Comparison of ENCODE assay signal across 25 cellular contexts in the genomic region with DNA sequence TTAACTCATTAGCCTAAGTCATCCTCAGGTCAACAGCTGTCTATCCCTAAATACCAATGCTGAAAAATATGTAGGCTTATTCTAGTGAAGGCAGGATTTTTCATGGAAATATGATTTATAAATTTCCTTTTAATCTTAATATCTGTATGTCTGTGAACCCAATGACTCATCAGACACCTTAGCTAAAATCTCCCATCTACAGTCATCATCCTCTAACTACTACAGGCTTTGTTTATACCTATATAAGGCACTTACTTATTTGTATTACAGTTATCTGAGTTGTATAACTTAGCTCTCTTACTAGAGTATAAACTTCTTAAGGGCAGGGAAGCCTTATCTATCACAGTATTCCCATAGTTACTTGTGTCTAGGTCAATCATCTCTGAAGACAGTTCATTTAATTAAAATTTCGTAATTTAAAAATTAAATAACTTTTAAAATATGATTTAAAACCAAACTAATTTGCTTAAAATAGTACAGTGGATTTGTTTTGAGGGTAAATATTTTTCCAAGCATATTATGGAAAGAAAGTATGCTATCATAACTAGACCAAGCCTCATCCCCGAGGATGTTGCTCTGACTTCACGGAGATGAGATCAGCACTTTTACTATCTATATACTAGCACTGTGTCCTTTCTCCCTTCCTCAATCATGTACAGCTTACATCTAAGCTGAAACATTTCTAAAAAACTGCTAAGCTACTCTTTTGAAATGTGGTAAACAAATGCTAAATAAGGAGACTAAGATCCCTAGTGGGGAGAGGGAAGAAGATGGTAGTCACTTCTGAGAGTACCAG. TPM values are rescaled to one million over a fixed set of nuclear protein-coding genes. Genes with fewer than 3 reads are reported as not detected.
DNase-seq lines count a peak whose midpoint lies in the region; ATAC-seq, FAIRE-seq and TF ChIP-seq lines count a peak whose summit lies in the region.
"Had no signal": no experiment of that assay in that cellular context is flagged by ENCODE, and none has a peak within 500 bp of the region (broad histone marks: within the 10 kb centered on the region; RNA-seq: fewer than 3 reads in every experiment).

No MANE protein-coding gene starts in this region.

- H3K4me3 Mint-ChIP-seq in activated CD4-positive, alpha-beta T cell treated with anti-CD3 and anti-CD28 coated beads for 36 hours, result no peak overlapping the region
- no peak overlapping the region for H3K4me3 Mint-ChIP-seq in activated naive CD8-positive, alpha-beta T cell treated with anti-CD3 and anti-CD28 coated beads for 36 hours
- H3K4me3 Mint-ChIP-seq: CD8-positive, alpha-beta T cell had no signal

- CTCF ChIA-PET in activated CD4-positive, alpha-beta T cell treated with anti-CD3 and anti-CD28 coated beads for 36 hours (lab: Charles Lee), result interaction anchor here (0.7 to 1.0 kb wide), 2 partner anchors 16 to 127 kb away, joined by 3 to 4 read pairs; no protein-coding TSS in a partner anchor

- H3K27ac Mint-ChIP-seq in activated CD4-positive, alpha-beta T cell treated with anti-CD3 and anti-CD28 coated beads for 36 hours, result no peak overlapping the region
- no peak overlapping the region for H3K27ac Mint-ChIP-seq in activated naive CD8-positive, alpha-beta T cell treated with anti-CD3 and anti-CD28 coated beads for 36 hours
- H3K27ac Mint-ChIP-seq: CD8-positive, alpha-beta T cell had no signal

- TF ChIP-seq CTCF in D721Med (IDR thresholded peaks at IDR 0.05; ENCODE audit: insufficient read depth, missing control alignments), result no peak

- POLR2A ChIA-PET in activated CD4-positive, alpha-beta T cell treated with anti-CD3 and anti-CD28 coated beads for 36 hours (lab: Charles Lee), result no interaction called here

- FAIRE-seq in D721Med (lab: Jason Lieb, UNC), result no peak
- FAIRE-seq: HTR-8/SVneo, RCC 7860 had no signal

- no peak for DNase-seq in activated CD4-positive, alpha-beta T cell treated with anti-CD3 and anti-CD28 coated beads for 36 hours
- DNase-seq in activated CD4-positive, alpha-beta T cell treated with anti-CD3 and anti-CD28 coated beads, Interleukin-2, amount 50 U/mL, for 4 hours, result no peak
- DNase-seq in amniotic epithelial cell (ENCODE audit: low read depth) (peak; percentile 58), erythroblast (lab: John Stamatoyannopoulos, UW) (peak; percentile 36 to 52), SW480 (ENCODE audit: low spot score) (no peak), HCEC 1CT (no peak), D721Med (ENCODE audit: insufficient read length, low spot score) (no peak)
- DNase-seq in activated naive CD8-positive, alpha-beta T cell treated with anti-CD3 and anti-CD28 coated beads for 36 hours, result no peak
- DNase-seq: 8988T; AML-193; C1 segment of cervical spinal cord; CD8-positive, alpha-beta T cell; DMS153; GOT3; NCI-H1105; NCI-H146; NCI-H2081; NCI-H2171; NCI-H345; NCI-H524 treated with DMSO at 0.1 percent for 48 hours; NCI-H82; SJCRH30 had no signal

- H3K9me3 Mint-ChIP-seq in activated CD4-positive, alpha-beta T cell treated with anti-CD3 and anti-CD28 coated beads for 36 hours (ENCODE audit: low read depth), result peaks cover 9% of the 10 kb centered on the region
- peaks cover 6% of the 10 kb centered on the region for H3K9me3 Mint-ChIP-seq in activated naive CD8-positive, alpha-beta T cell treated with anti-CD3 and anti-CD28 coated beads for 36 hours

- TF ChIP-seq POLR2A in erythroblast (IDR thresholded peaks at IDR 0.05; ENCODE audit: low read length), result no peak

- intact Hi-C loops in activated CD4-positive, alpha-beta T cell treated with anti-CD3 and anti-CD28 coated beads for 36 hours (cut with DNase I, micrococcal nuclease), result no loop called here

- ATAC-seq in activated CD4-positive, alpha-beta T cell treated with anti-CD3 and anti-CD28 coated beads for 36 hours, result peak; percentile 33
- ATAC-seq: CD8-positive, alpha-beta T cell; HCT116 had no signal

- no peaks in the 10 kb centered on the region for H3K27me3 Mint-ChIP-seq in activated CD4-positive, alpha-beta T cell treated with anti-CD3 and anti-CD28 coated beads for 36 hours
- no peaks in the 10 kb centered on the region for H3K27me3 Mint-ChIP-seq in activated naive CD8-positive, alpha-beta T cell treated with anti-CD3 and anti-CD28 coated beads for 36 hours

- peaks cover 17% of the 10 kb centered on the region for H3K4me1 Mint-ChIP-seq in activated CD4-positive, alpha-beta T cell treated with anti-CD3 and anti-CD28 coated beads for 36 hours
- peaks cover 6% of the 10 kb centered on the region for H3K4me1 Mint-ChIP-seq in activated naive CD8-positive, alpha-beta T cell treated with anti-CD3 and anti-CD28 coated beads for 36 hours

- H3K36me3 Mint-ChIP-seq in activated CD4-positive, alpha-beta T cell treated with anti-CD3 and anti-CD28 coated beads for 36 hours (ENCODE audit: low read depth), result peaks cover 11% of the 10 kb centered on the region
- H3K36me3 Mint-ChIP-seq in activated naive CD8-positive, alpha-beta T cell treated with anti-CD3 and anti-CD28 coated beads for 36 hours, result peaks cover 10% of the 10 kb centered on the region

RNA-seq across cellular contexts. Expression of gene AMMECR1, which starts 24.0 kb away (rescaled TPM):
- 1 to 10 TPM; 6.9 to 7.6 TPM for total RNA-seq in activated CD4-positive, alpha-beta T cell treated with anti-CD3 and anti-CD28 coated beads for 36 hours
- total RNA-seq in activated naive CD8-positive, alpha-beta T cell treated with anti-CD3 and anti-CD28 coated beads for 36 hours, result 10 to 100 TPM; 11.6 to 11.8 TPM

Comparison
In these comparisons a context has a peak if more than half of its experiments do, and no peak if none do; other contexts are left out.
1. DNase-seq: peak in amniotic epithelial cell (single experiment) and erythroblast (2 of 2); none in activated CD4-positive, alpha-beta T cell treated with anti-CD3 and anti-CD28 coated beads for 36 hours (single experiment), activated CD4-positive, alpha-beta T cell treated with anti-CD3 and anti-CD28 coated beads, Interleukin-2, amount 50 U/mL, for 4 hours (0 of 2), SW480 (single experiment), HCEC 1CT (single experiment), activated naive CD8-positive, alpha-beta T cell treated with anti-CD3 and anti-CD28 coated beads for 36 hours (single experiment) and D721Med (single experiment).